Comparison of ENCODE assay signal across 1 cellular context in genomic region chr20:63653041-63653973, GRCh38.
TF ChIP-seq lines count a peak whose summit lies in the region.

STMN3 (minus strand) TSS chr20:63653424; CDS start chr20:63653345, 79 bp downstream.

TF ChIP-seq in GM12878, 131 proteins besides CTCF, POLR2A, EP300 and RAD21 (continued from another document and continues in another):
- no peak for TF ChIP-seq USF1 (IDR thresholded peaks at IDR 0.05; ENCODE audit: borderline replicate concordance, extremely low read length, insufficient read depth, low read depth, low read length)
- TF ChIP-seq NFIC (IDR thresholded peaks at IDR 0.05; ENCODE audit: low read depth, low read length), result no peak
- no peak for TF ChIP-seq ATF3 (IDR thresholded peaks at IDR 0.05; ENCODE audit: borderline replicate concordance, extremely low read depth, low read depth, low read length)
- no peak for TF ChIP-seq HDAC6 (IDR thresholded peaks at IDR 0.05; ENCODE audit: unreplicated experiment)
- TF ChIP-seq ZNF384 (IDR thresholded peaks at IDR 0.05; ENCODE audit: borderline replicate concordance, low read depth, low read length), result no peak
- no peak for TF ChIP-seq BACH1 (IDR thresholded peaks at IDR 0.05; ENCODE audit: borderline replicate concordance)
- TF ChIP-seq ZBTB40 (IDR thresholded peaks at IDR 0.05; ENCODE audit: borderline replicate concordance), result no peak
- no peak for TF ChIP-seq FOS (IDR thresholded peaks at IDR 0.05; ENCODE audit: borderline replicate concordance, extremely low read depth, insufficient read length)
- TF ChIP-seq TARDBP (IDR thresholded peaks at IDR 0.05; ENCODE audit: borderline replicate concordance), result no peak
- no peak for TF ChIP-seq BCL11A (IDR thresholded peaks at IDR 0.05; ENCODE audit: low read depth, low read length)
- TF ChIP-seq NRF1 (conservative IDR thresholded peaks at IDR 0.05; ENCODE audit: low read depth, low read length), result no peak
- no peak for TF ChIP-seq SMAD1 (IDR thresholded peaks at IDR 0.05; ENCODE audit: low read depth, partially characterized antibody)
- no peak for TF ChIP-seq SRF (IDR thresholded peaks at IDR 0.05; ENCODE audit: low read depth in 2 of 2, low read length in 2 of 2)
- TF ChIP-seq E4F1 (IDR thresholded peaks at IDR 0.05; ENCODE audit: borderline replicate concordance, partially characterized antibody), result no peak
- TF ChIP-seq SUZ12 (IDR thresholded peaks at IDR 0.05; ENCODE audit: unreplicated experiment), result peak; percentile 94
- peak; percentile 76; the same call in 1 of the 2 replicates for TF ChIP-seq LARP7 (IDR thresholded peaks at IDR 0.05)
- no peak for TF ChIP-seq ZNF592 (IDR thresholded peaks at IDR 0.05)
- TF ChIP-seq STAT1 (conservative IDR thresholded peaks at IDR 0.05), result no peak
- TF ChIP-seq ZBTB33 (IDR thresholded peaks at IDR 0.05), result no peak
- TF ChIP-seq ZBTB4 (CRISPR knock-in tag; IDR thresholded peaks at IDR 0.05), result no peak
- TF ChIP-seq MEF2A (IDR thresholded peaks at IDR 0.05; ENCODE audit: insufficient read depth, low read depth, low read length), result no peak
- peak; percentile 29; the same call in 1 of the 2 replicates for TF ChIP-seq MAX (IDR thresholded peaks at IDR 0.05; ENCODE audit: low read depth, low read length)
- peak in 1 of 2 experiments; percentile 79; a peak in 1 of 3 replicates for TF ChIP-seq EGR1 (IDR thresholded peaks at IDR 0.05; ENCODE audit: borderline replicate concordance in 1 of 2, low read depth in 2 of 2, low read length in 2 of 2)
- no peak for TF ChIP-seq CHD4 (IDR thresholded peaks at IDR 0.05)
- no peak for TF ChIP-seq NBN (IDR thresholded peaks at IDR 0.05)
- TF ChIP-seq SIN3A (IDR thresholded peaks at IDR 0.05; ENCODE audit: low read depth, low read length), result peak; percentile 78
- no peak for TF ChIP-seq SMAD5 (IDR thresholded peaks at IDR 0.05; ENCODE audit: low read depth)
- no peak for TF ChIP-seq RAD51 (IDR thresholded peaks at IDR 0.05)
- TF ChIP-seq PAX5 (IDR thresholded peaks at IDR 0.05; ENCODE audit: borderline replicate concordance, low read depth, low read length), result no peak
- no peak for TF ChIP-seq ZNF687 (IDR thresholded peaks at IDR 0.05)
- TF ChIP-seq EZH2 (IDR thresholded peaks at IDR 0.05; ENCODE audit: borderline replicate concordance, control insufficient read depth, low read depth, low read length), result no peak
- no peak for TF ChIP-seq CBX5 (IDR thresholded peaks at IDR 0.05; ENCODE audit: low read depth)
- no peak for TF ChIP-seq MLLT1 (IDR thresholded peaks at IDR 0.05)
